16 cellular contexts compared by ENCODE assay signal in genomic region chr1:119102051-119102450, GRCh38.
"Had no signal": no experiment of that assay in that cellular context is flagged by ENCODE, and none has a peak within 500 bp of the region (broad histone marks: within the 10 kb centered on the region; RNA-seq: fewer than 3 reads in every experiment).

No MANE protein-coding gene starts in this region.

- H3K4me1 ChIP-seq: pancreas had no signal

- H3K4me3 Mint-ChIP-seq: activated CD8-positive, alpha-beta memory T cell treated with anti-CD3 and anti-CD28 coated beads, Interleukin-2, amount 10 ng/mL, durations not matched to agents 7 days and 5 days; activated naive CD8-positive, alpha-beta T cell; activated T-cell treated with anti-CD3 and anti-CD28 coated beads, Interleukin-2, amount 50 U/mL, for 4 hours; stimulated activated naive B cell treated with anti-CD40 and anti-IgM and Interleukin-4, amounts not matched to agents 10 μg/mL and 1 μg/mL and 100 μg/mL, for 72 hours; T-helper 2 cell treated with Interferon-gamma antibody and Interleukin-4, amounts not matched to agents 5 μg/mL and 100 μg/mL, for 36 hours had no signal

- FAIRE-seq: frontal cortex, pancreas had no signal

- H3K36me3 ChIP-seq: cardiac muscle cell, pancreas had no signal

- H3K27ac Mint-ChIP-seq: activated CD8-positive, alpha-beta memory T cell treated with anti-CD3 and anti-CD28 coated beads, Interleukin-2, amount 10 ng/mL, durations not matched to agents 7 days and 5 days; activated naive CD8-positive, alpha-beta T cell; stimulated activated naive B cell treated with anti-CD40 and anti-IgM and Interleukin-4, amounts not matched to agents 10 μg/mL and 1 μg/mL and 100 μg/mL, for 72 hours; T-helper 2 cell treated with Interferon-gamma antibody and Interleukin-4, amounts not matched to agents 5 μg/mL and 100 μg/mL, for 36 hours had no signal

- H3K36me3 Mint-ChIP-seq: activated CD8-positive, alpha-beta memory T cell treated with anti-CD3 and anti-CD28 coated beads, Interleukin-2, amount 10 ng/mL, durations not matched to agents 7 days and 5 days had no signal

- H3K9me3 ChIP-seq: pancreas had no signal

- H3K4me1 Mint-ChIP-seq: activated CD8-positive, alpha-beta memory T cell treated with anti-CD3 and anti-CD28 coated beads, Interleukin-2, amount 10 ng/mL, durations not matched to agents 7 days and 5 days had no signal

- DNase-seq: activated CD4-positive, alpha-beta T cell treated with anti-CD3 and anti-CD28 coated beads, Interleukin-2, amount 50 U/mL, for 48 hours; activated CD4-positive, CD25-positive, alpha-beta regulatory T cell treated with anti-CD3 and anti-CD28 coated beads, Interleukin-2, amount 50 U/mL, for 72 hours; activated CD8-positive, alpha-beta memory T cell treated with anti-CD3 and anti-CD28 coated beads, Interleukin-2, amount 10 ng/mL, durations not matched to agents 7 days and 5 days; activated effector memory CD4-positive, alpha-beta T cell treated with anti-CD3 and anti-CD28 coated beads, Interleukin-2, amount 50 U/mL, for 16 hours; activated T-cell treated with anti-CD3 and anti-CD28 coated beads, Interleukin-2, amount 50 U/mL, for 4 hours; cortex of kidney; effector CD8-positive, alpha-beta T cell; pancreas; retina; stimulated activated CD4-positive, alpha-beta T cell treated with anti-CD3 and anti-CD28 coated beads, Interleukin-1b, Interleukin-23, amount 100 ng/mL, for 48 hours; stimulated activated naive B cell treated with anti-CD40 and anti-IgM and Interleukin-4, amounts not matched to agents 10 μg/mL and 1 μg/mL and 100 μg/mL, for 72 hours; SW 1271 had no signal

- H3K27ac ChIP-seq: cardiac muscle cell, pancreas had no signal

- H3K4me3 ChIP-seq: cardiac muscle cell, pancreas had no signal

- H3K27me3 ChIP-seq: cardiac muscle cell, pancreas had no signal

- H3K27me3 Mint-ChIP-seq: activated CD8-positive, alpha-beta memory T cell treated with anti-CD3 and anti-CD28 coated beads, Interleukin-2, amount 10 ng/mL, durations not matched to agents 7 days and 5 days; activated naive CD8-positive, alpha-beta T cell; stimulated activated naive B cell treated with anti-CD40 and anti-IgM and Interleukin-4, amounts not matched to agents 10 μg/mL and 1 μg/mL and 100 μg/mL, for 72 hours had no signal
